Comparison of ENCODE assay signal across 8 cellular contexts in genomic region chr15:79184465-79184892, GRCh38.
A peak's percentile ranks its signal among the peaks of the same experiment; 100 is the strongest.
DNase-seq lines count a peak whose midpoint lies in the region; ATAC-seq and TF ChIP-seq lines count a peak whose summit lies in the region.

No MANE protein-coding gene starts in this region.

- no peak overlapping the region for H2AFZ ChIP-seq in smooth muscle cell (ENCODE audit: low read depth)

- H3K4me3 ChIP-seq in NB4 (ENCODE audit: low read depth, low read length) (no peak overlapping the region), astrocyte of the spinal cord (ENCODE audit: low read depth, low read length) (no peak overlapping the region), smooth muscle cell (no peak overlapping the region)

- no peak for TF ChIP-seq POLR2A in NB4 (IDR thresholded peaks at IDR 0.05; ENCODE audit: extremely low read depth, insufficient read length)

- POLR2A ChIA-PET in GM10248 (lab: Yijun Ruan, JAX), result no interaction called here

- TF ChIP-seq CTCF in GM10248 (IDR thresholded peaks at IDR 0.05; ENCODE audit: control extremely low read depth, extremely low read depth, low read depth, missing control alignments) (peak; percentile 96), NB4 (IDR thresholded peaks at IDR 0.05; ENCODE audit: low read depth, low read length) (peak; percentile 99), astrocyte of the spinal cord (IDR thresholded peaks at IDR 0.05; ENCODE audit: low read depth, low read length) (peak; percentile 98), smooth muscle cell (IDR thresholded peaks at IDR 0.05; ENCODE audit: borderline replicate concordance, insufficient read depth, poor library complexity, severe bottlenecking) (peak; percentile 97)

- no peaks in the 10 kb centered on the region for H3K36me3 ChIP-seq in smooth muscle cell (ENCODE audit: low read depth)

- H3F3A ChIP-seq in smooth muscle cell (ENCODE audit: low read depth), result no peaks in the 10 kb centered on the region

- no peaks in the 10 kb centered on the region for H3K9me3 ChIP-seq in smooth muscle cell (replicated peaks; ENCODE audit: low read depth)

- no peaks in the 10 kb centered on the region for H3K4me1 ChIP-seq in smooth muscle cell (ENCODE audit: low read depth)

- no peak overlapping the region for H3K27ac ChIP-seq in smooth muscle cell (ENCODE audit: low read depth)

- in situ Hi-C loops in astrocyte of the spinal cord (cut with HindIII; ENCODE audit: low sequenced_read_pairs), result no loop called here

- no peak overlapping the region for H3K9ac ChIP-seq in smooth muscle cell (ENCODE audit: low read depth)

- H4K20me1 ChIP-seq in smooth muscle cell (ENCODE audit: low read depth), result no peaks in the 10 kb centered on the region

- no peak for ATAC-seq in HG02571 (IDR thresholded peaks at IDR 0.05; ENCODE audit: unreplicated experiment)
- no peak for ATAC-seq in HG03457 (IDR thresholded peaks at IDR 0.05; ENCODE audit: unreplicated experiment)

- CTCF ChIA-PET in GM10248 (lab: Yijun Ruan, JAX), result interaction anchor here (0.7 to 11.4 kb wide), 66 partner anchors 8 to 427 kb away, joined by 3 to 247 read pairs (median 4); no protein-coding TSS in a partner anchor

- H3K4me2 ChIP-seq in smooth muscle cell, result no peak overlapping the region

- DNase-seq in GM10248 (ENCODE audit: extremely low spot score) (peak; percentile 74), NB4 (ENCODE audit: low read depth) (peak; percentile 72), T-helper 22 cell (ENCODE audit: low read depth) (peak; percentile 16), astrocyte of the spinal cord (ENCODE audit: low read depth, low spot score) (peak; percentile 62), hypothalamus (lab: John Stamatoyannopoulos, UW) (peak in 47 of 51 donors; percentile 5 to 88 (median 45)), smooth muscle cell (lab: John Stamatoyannopoulos, UW; ENCODE audit: unreplicated experiment) (peak; percentile 11)

- H3K79me2 ChIP-seq in smooth muscle cell (ENCODE audit: low read depth), result no peaks in the 10 kb centered on the region

- H3K27me3 ChIP-seq in smooth muscle cell (ENCODE audit: low read depth), result no peaks in the 10 kb centered on the region

- WGBS in smooth muscle cell (ENCODE audit: low lambda C conversion rate), result 14% methylated on average over 4 of the region's 4 CpGs

Comparison
In these comparisons a context has a peak if more than half of its experiments do, and no peak if none do; other contexts are left out.
1. DNase-seq: peak in every context shown above with its lines; median percentile 74 in GM10248; 72 in NB4; 62 in astrocyte of the spinal cord; 45 in hypothalamus; 16 in T-helper 22 cell; 11 in smooth muscle cell.